1 cellular context compared by ENCODE assay signal in genomic region chr20:2873747-2874041, GRCh38.
A peak's percentile ranks its signal among the peaks of the same experiment; 100 is the strongest.
TF ChIP-seq lines count a peak whose summit lies in the region.

No MANE protein-coding gene starts in this region.

TF ChIP-seq in HepG2, 621 proteins besides CTCF, POLR2A, EP300 and RAD21 (continued from another document and continues in another):
- 0 out of 2 replicates have a peak, but pooled peaks have one; percentile 35 for TF ChIP-seq AKNA (CRISPR knock-in tag; IDR thresholded peaks at IDR 0.05; ENCODE audit: borderline replicate concordance)
- TF ChIP-seq MAFF (IDR thresholded peaks at IDR 0.05; ENCODE audit: low read depth, low read length) = no peak
- TF ChIP-seq ZIK1 (CRISPR knock-in tag; IDR thresholded peaks at IDR 0.05; ENCODE audit: borderline replicate concordance, low read depth) = no peak
- no peak for TF ChIP-seq TBL1XR1 (IDR thresholded peaks at IDR 0.05; ENCODE audit: borderline replicate concordance, low read length, partially characterized antibody)
- TF ChIP-seq ZBTB7B (CRISPR knock-in tag; IDR thresholded peaks at IDR 0.05) = peak; percentile 92
- TF ChIP-seq REXO4 (CRISPR knock-in tag; IDR thresholded peaks at IDR 0.05; ENCODE audit: borderline replicate concordance) = no peak
- TF ChIP-seq ARNT (IDR thresholded peaks at IDR 0.05) = no peak
- no peak; the same call in 1 of the 2 replicates for TF ChIP-seq MED1 (CRISPR knock-in tag; IDR thresholded peaks at IDR 0.05)
- no peak for TF ChIP-seq SRSF9 (IDR thresholded peaks at IDR 0.05; ENCODE audit: borderline replicate concordance, insufficient read depth, low read depth, low read length, poor library complexity, severe bottlenecking)
- peak; percentile 40 for TF ChIP-seq ASH2L (IDR thresholded peaks at IDR 0.05; ENCODE audit: insufficient read length, low read depth, low read length)
- peak; percentile 1; the same call in 1 of the 2 replicates for TF ChIP-seq UBTF (CRISPR knock-in tag; IDR thresholded peaks at IDR 0.05)
- no peak for TF ChIP-seq KDM4B (CRISPR knock-in tag; IDR thresholded peaks at IDR 0.05)
- TF ChIP-seq ZNF142 (CRISPR knock-in tag; IDR thresholded peaks at IDR 0.05) = no peak
- TF ChIP-seq ZNF281 (CRISPR knock-in tag; IDR thresholded peaks at IDR 0.05; ENCODE audit: borderline replicate concordance) = no peak
- TF ChIP-seq TRIM24 (CRISPR knock-in tag; IDR thresholded peaks at IDR 0.05) = no peak
- no peak for TF ChIP-seq ARID4A (CRISPR knock-in tag; IDR thresholded peaks at IDR 0.05; ENCODE audit: borderline replicate concordance)
- TF ChIP-seq GLI4 (CRISPR knock-in tag; IDR thresholded peaks at IDR 0.05; ENCODE audit: borderline replicate concordance) = no peak
- no peak for TF ChIP-seq ZFP1 (CRISPR knock-in tag; IDR thresholded peaks at IDR 0.05)
- TF ChIP-seq KLF16 (CRISPR knock-in tag; IDR thresholded peaks at IDR 0.05) = no peak
- peak; percentile 93 for TF ChIP-seq ZBTB7A (CRISPR knock-in tag; IDR thresholded peaks at IDR 0.05)
- TF ChIP-seq NFAT5 (CRISPR knock-in tag; IDR thresholded peaks at IDR 0.05) = no peak
- no peak for TF ChIP-seq MXD3 (CRISPR knock-in tag; IDR thresholded peaks at IDR 0.05)
- TF ChIP-seq EHMT2 (IDR thresholded peaks at IDR 0.05; ENCODE audit: borderline replicate concordance, low read depth, low read length) = no peak
- no peak for TF ChIP-seq ZNF790 (CRISPR knock-in tag; IDR thresholded peaks at IDR 0.05; ENCODE audit: borderline replicate concordance)
- TF ChIP-seq TEAD2 (CRISPR knock-in tag; IDR thresholded peaks at IDR 0.05) = no peak
- no peak for TF ChIP-seq ZNF644 (CRISPR knock-in tag; IDR thresholded peaks at IDR 0.05; ENCODE audit: low read depth)
- TF ChIP-seq ZNF224 (CRISPR knock-in tag; IDR thresholded peaks at IDR 0.05) = no peak
- no peak for TF ChIP-seq ZNF3 (CRISPR knock-in tag; IDR thresholded peaks at IDR 0.05)
